ENCODE assay signal across 2 cellular contexts in the genomic region with DNA sequence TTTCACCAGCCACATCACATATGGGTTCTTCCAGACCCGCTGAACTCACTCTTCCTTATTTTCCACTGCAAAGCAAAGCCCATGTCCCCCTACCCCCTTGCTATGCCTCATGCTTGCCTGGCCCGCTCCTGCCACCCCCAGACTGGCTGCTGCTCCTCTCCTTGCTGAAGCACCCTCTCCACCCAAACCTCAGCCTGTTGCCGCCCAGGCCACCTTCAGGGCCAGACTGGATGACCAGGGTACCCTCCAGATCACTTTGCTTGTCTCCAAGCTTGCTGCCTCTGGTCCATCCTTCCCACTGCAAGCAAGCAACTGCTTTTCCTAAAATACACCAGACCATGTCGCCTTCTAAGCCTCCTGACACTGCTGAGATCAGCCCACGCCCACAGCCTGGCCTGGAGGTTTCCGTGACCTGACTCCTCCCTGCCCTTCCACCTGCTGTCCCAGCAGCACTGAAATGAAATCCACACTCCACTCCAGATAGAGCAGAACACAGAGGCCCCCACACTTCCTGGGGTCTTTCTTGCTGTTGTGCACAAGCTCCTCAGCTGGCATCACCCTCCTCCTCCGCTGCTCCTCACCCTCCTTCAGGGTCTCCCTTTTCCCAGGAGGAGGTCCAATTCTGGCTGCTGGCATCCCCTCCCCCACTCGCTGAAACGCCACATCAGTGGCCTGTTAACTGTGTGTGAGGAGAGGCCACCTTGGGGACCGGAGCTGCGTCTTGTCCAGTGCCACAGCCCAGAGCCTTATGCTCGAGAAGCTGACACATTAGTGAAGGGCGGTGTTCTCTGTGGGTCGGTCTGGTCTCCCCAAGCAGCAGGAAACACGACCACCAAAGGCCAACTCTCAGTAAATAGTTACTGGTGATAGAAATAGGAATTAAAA.
TF ChIP-seq lines count a peak whose summit lies in the region.

No MANE protein-coding gene starts in this region.

TF ChIP-seq in HEK293, 187 proteins besides CTCF, POLR2A, EP300 and RAD21:
- TF ChIP-seq ZFHX2 (tag by site-specific recombination; conservative IDR thresholded peaks at IDR 0.05): 0 out of 2 replicates have a peak, but pooled peaks have one; percentile 15
- TF ChIP-seq, protein P1, sequence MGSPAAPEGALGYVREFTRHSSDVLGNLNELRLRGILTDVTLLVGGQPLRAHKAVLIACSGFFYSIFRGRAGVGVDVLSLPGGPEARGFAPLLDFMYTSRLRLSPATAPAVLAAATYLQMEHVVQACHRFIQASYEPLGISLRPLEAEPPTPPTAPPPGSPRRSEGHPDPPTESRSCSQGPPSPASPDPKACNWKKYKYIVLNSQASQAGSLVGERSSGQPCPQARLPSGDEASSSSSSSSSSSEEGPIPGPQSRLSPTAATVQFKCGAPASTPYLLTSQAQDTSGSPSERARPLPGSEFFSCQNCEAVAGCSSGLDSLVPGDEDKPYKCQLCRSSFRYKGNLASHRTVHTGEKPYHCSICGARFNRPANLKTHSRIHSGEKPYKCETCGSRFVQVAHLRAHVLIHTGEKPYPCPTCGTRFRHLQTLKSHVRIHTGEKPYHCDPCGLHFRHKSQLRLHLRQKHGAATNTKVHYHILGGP (tag by site-specific recombination; IDR thresholded peaks at IDR 0.05): no peak

TF ChIP-seq in H1, 55 proteins besides CTCF, POLR2A, EP300 and RAD21:
- no peak for TF ChIP-seq POU5F1 (IDR thresholded peaks at IDR 0.05; ENCODE audit: low read depth, low read length)
- TF ChIP-seq ZNF274 (IDR thresholded peaks at IDR 0.05; ENCODE audit: borderline replicate concordance, extremely low read depth, low read length): no peak
- no peak for TF ChIP-seq CEBPB (IDR thresholded peaks at IDR 0.05; ENCODE audit: low read depth, low read length)
- TF ChIP-seq CBX8 (IDR thresholded peaks at IDR 0.05; ENCODE audit: borderline replicate concordance, low read depth, low read length): no peak
